In genomic region chr5:76332102-76332501, GRCh38 we compare ENCODE assay signal across 1 cellular context.
A peak's percentile ranks its signal among the peaks of the same experiment; 100 is the strongest.
TF ChIP-seq lines count a peak whose summit lies in the region.

No MANE protein-coding gene starts in this region.

TF ChIP-seq in liver, 16 proteins besides CTCF, POLR2A, EP300 and RAD21:
- TF ChIP-seq HNF4G (IDR thresholded peaks at IDR 0.05) (peak; percentile 55), NR2F2 (IDR thresholded peaks at IDR 0.05) (no peak), HNF4A (conservative IDR thresholded peaks at IDR 0.05) (peak; percentile 87 to 91), REST (IDR thresholded peaks at IDR 0.05) (no peak), SP1 (IDR thresholded peaks at IDR 0.05) (peak; percentile 72), RXRA (IDR thresholded peaks at IDR 0.05) (no peak)
